Comparison of ENCODE assay signal across 15 cellular contexts in the genomic region with DNA sequence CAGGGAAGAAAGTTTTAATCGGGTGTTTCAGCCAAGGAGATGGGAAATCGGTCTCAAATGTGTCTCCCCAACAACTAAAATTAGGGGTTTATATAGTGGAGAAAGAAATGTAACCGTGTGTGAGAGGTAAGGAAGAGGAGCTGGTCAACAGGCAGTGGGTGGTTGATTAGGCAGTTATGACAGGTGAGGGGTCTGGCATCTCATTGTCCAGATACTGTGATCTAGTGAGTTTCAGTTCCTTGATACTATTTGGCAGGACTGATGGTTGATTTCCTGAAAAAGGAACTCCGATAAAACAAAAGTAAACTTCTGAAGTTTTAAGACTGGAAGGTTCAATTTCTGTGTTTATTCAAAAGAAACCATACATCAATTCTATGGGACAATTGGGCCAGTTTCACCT.
"Had no signal": no experiment of that assay in that cellular context is flagged by ENCODE, and none has a peak within 500 bp of the region (broad histone marks: within the 10 kb centered on the region; RNA-seq: fewer than 3 reads in every experiment).

No MANE protein-coding gene starts in this region.

- H3K36me3 ChIP-seq: gastroesophageal sphincter, lower lobe of right lung, neural progenitor cell, ovary, thyroid gland, vagina had no signal

- H3K4me3 Mint-ChIP-seq: endodermal cell; mesothelial cell of epicardium; neural progenitor cell; T-helper 2 cell treated with Interferon-gamma antibody and Interleukin-4, amounts not matched to agents 5 μg/mL and 100 μg/mL, for 36 hours had no signal

- H3K27ac Mint-ChIP-seq: endodermal cell; mesothelial cell of epicardium; neural progenitor cell; T-helper 2 cell treated with Interferon-gamma antibody and Interleukin-4, amounts not matched to agents 5 μg/mL and 100 μg/mL, for 36 hours had no signal

- H3K9me3 ChIP-seq: gastroesophageal sphincter, lower lobe of right lung, ovary, thyroid gland, vagina had no signal

- H3K4me1 ChIP-seq: gastroesophageal sphincter, lower lobe of right lung, neural progenitor cell, thyroid gland, vagina had no signal

- H3K9ac ChIP-seq: neural progenitor cell had no signal

- DNase-seq: activated naive CD4-positive, alpha-beta T cell treated with Interleukin-2 at 50 U/mL for 16 hours; endodermal cell; left colon; lower lobe of right lung; ovary; thyroid gland had no signal

- H3K4me2 ChIP-seq: neural progenitor cell had no signal

- H3K27ac ChIP-seq: gastroesophageal sphincter, lower lobe of right lung, neural progenitor cell, ovary, thyroid gland, vagina had no signal

- H2AFZ ChIP-seq: neural progenitor cell had no signal

- H3K36me3 Mint-ChIP-seq: mesothelial cell of epicardium, neural progenitor cell had no signal

- H3K4me1 Mint-ChIP-seq: neural progenitor cell had no signal

- ATAC-seq: gastroesophageal sphincter, left colon, lower lobe of right lung, sciatic nerve had no signal

- H3K27me3 ChIP-seq: gastroesophageal sphincter, neural progenitor cell, ovary, thyroid gland, vagina had no signal

- FAIRE-seq: astrocyte, bronchial epithelial cell, islet of Langerhans had no signal

- H3K9me3 Mint-ChIP-seq: endodermal cell; mesothelial cell of epicardium; T-helper 2 cell treated with Interferon-gamma antibody and Interleukin-4, amounts not matched to agents 5 μg/mL and 100 μg/mL, for 36 hours had no signal

- H3K4me3 ChIP-seq: gastroesophageal sphincter, lower lobe of right lung, neural progenitor cell, ovary, thyroid gland, vagina had no signal
